Comparison of ENCODE assay signal across 1 cellular context in genomic region chr5:93342563-93343061, GRCh38.
TF ChIP-seq lines count a peak whose summit lies in the region.

No MANE protein-coding gene starts in this region.

TF ChIP-seq in GM12878, 131 proteins besides CTCF, POLR2A, EP300 and RAD21 (continued from another document):
- TF ChIP-seq ZSCAN29 (IDR thresholded peaks at IDR 0.05), result no peak
- peak; percentile 30; the same call in 1 of the 2 replicates for TF ChIP-seq CREM (IDR thresholded peaks at IDR 0.05; ENCODE audit: low read depth)
- TF ChIP-seq NFIC (IDR thresholded peaks at IDR 0.05; ENCODE audit: low read depth, low read length), result peak; percentile 89
- TF ChIP-seq MXI1 (IDR thresholded peaks at IDR 0.05; ENCODE audit: low read depth, low read length), result no peak
- TF ChIP-seq FOXM1 (IDR thresholded peaks at IDR 0.05; ENCODE audit: low read depth, low read length), result peak; percentile 69
- 0 out of 2 replicates have a peak, but pooled peaks have one; percentile 28 for TF ChIP-seq PML (IDR thresholded peaks at IDR 0.05; ENCODE audit: low read length)
- TF ChIP-seq, protein P1, sequence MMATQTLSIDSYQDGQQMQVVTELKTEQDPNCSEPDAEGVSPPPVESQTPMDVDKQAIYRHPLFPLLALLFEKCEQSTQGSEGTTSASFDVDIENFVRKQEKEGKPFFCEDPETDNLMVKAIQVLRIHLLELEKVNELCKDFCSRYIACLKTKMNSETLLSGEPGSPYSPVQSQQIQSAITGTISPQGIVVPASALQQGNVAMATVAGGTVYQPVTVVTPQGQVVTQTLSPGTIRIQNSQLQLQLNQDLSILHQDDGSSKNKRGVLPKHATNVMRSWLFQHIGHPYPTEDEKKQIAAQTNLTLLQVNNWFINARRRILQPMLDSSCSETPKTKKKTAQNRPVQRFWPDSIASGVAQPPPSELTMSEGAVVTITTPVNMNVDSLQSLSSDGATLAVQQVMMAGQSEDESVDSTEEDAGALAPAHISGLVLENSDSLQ (IDR thresholded peaks at IDR 0.05), result no peak
- TF ChIP-seq EGR1 (IDR thresholded peaks at IDR 0.05; ENCODE audit: borderline replicate concordance in 1 of 2, low read depth in 2 of 2, low read length in 2 of 2), result peak in 1 of 2 experiments; percentile 75; a peak in 2 of 3 replicates
- TF ChIP-seq RFX5 (IDR thresholded peaks at IDR 0.05; ENCODE audit: low read depth, low read length), result no peak
- no peak for TF ChIP-seq WRNIP1 (IDR thresholded peaks at IDR 0.05; ENCODE audit: borderline replicate concordance, low read depth, low read length)
- TF ChIP-seq NR2F1 (conservative IDR thresholded peaks at IDR 0.05), result peak; percentile 77
- TF ChIP-seq CBFB (IDR thresholded peaks at IDR 0.05; ENCODE audit: low read depth), result 0 out of 2 replicates have a peak, but pooled peaks have one; percentile 19
- peak; percentile 80; the same call in 1 of the 2 replicates for TF ChIP-seq ATF2 (IDR thresholded peaks at IDR 0.05; ENCODE audit: low read length)
- TF ChIP-seq CBX5 (IDR thresholded peaks at IDR 0.05; ENCODE audit: low read depth), result peak; percentile 74; the same call in 1 of the 2 replicates
- TF ChIP-seq TCF3 (IDR thresholded peaks at IDR 0.05; ENCODE audit: borderline replicate concordance, insufficient read depth, low read depth, low read length), result no peak
- peak; percentile 75 for TF ChIP-seq RUNX3 (IDR thresholded peaks at IDR 0.05; ENCODE audit: low read length)
- peak; percentile 66; the same call in 1 of the 2 replicates for TF ChIP-seq EED (IDR thresholded peaks at IDR 0.05; ENCODE audit: low read depth)
- TF ChIP-seq KAT2A (conservative IDR thresholded peaks at IDR 0.05; ENCODE audit: control insufficient read depth, low read depth, low read length), result no peak
- TF ChIP-seq, protein P2, sequence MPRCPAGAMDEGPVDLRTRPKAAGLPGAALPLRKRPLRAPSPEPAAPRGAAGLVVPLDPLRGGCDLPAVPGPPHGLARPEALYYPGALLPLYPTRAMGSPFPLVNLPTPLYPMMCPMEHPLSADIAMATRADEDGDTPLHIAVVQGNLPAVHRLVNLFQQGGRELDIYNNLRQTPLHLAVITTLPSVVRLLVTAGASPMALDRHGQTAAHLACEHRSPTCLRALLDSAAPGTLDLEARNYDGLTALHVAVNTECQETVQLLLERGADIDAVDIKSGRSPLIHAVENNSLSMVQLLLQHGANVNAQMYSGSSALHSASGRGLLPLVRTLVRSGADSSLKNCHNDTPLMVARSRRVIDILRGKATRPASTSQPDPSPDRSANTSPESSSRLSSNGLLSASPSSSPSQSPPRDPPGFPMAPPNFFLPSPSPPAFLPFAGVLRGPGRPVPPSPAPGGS (IDR thresholded peaks at IDR 0.05; ENCODE audit: borderline replicate concordance, insufficient read depth, low read depth, low read length, poor library complexity, severe bottlenecking), result peak; percentile 33
- TF ChIP-seq JUNB (IDR thresholded peaks at IDR 0.05), result peak; percentile 78
- peak; percentile 53; the same call in 1 of the 2 replicates for TF ChIP-seq TCF12 (IDR thresholded peaks at IDR 0.05; ENCODE audit: low read depth, low read length)
- TF ChIP-seq STAT1 (conservative IDR thresholded peaks at IDR 0.05), result no peak
- peak in 1 of 2 experiments; percentile 41; a peak in 1 of 4 replicates for TF ChIP-seq IKZF2 (IDR thresholded peaks at IDR 0.05)
- TF ChIP-seq BCL11A (IDR thresholded peaks at IDR 0.05; ENCODE audit: low read depth, low read length), result 0 out of 2 replicates have a peak, but pooled peaks have one; percentile 17
- TF ChIP-seq ETV6 (conservative IDR thresholded peaks at IDR 0.05 in 1 of 2, IDR thresholded peaks at IDR 0.05 in 1 of 2; ENCODE audit: borderline replicate concordance in 1 of 2, low read depth in 1 of 2), result 0 out of 4 replicates have a peak, but pooled peaks of 1 of the 2 experiments have one; percentile 47
- no peak for TF ChIP-seq ZZZ3 (IDR thresholded peaks at IDR 0.05; ENCODE audit: control insufficient read depth, insufficient read length, low read depth)
- TF ChIP-seq, protein P3, sequence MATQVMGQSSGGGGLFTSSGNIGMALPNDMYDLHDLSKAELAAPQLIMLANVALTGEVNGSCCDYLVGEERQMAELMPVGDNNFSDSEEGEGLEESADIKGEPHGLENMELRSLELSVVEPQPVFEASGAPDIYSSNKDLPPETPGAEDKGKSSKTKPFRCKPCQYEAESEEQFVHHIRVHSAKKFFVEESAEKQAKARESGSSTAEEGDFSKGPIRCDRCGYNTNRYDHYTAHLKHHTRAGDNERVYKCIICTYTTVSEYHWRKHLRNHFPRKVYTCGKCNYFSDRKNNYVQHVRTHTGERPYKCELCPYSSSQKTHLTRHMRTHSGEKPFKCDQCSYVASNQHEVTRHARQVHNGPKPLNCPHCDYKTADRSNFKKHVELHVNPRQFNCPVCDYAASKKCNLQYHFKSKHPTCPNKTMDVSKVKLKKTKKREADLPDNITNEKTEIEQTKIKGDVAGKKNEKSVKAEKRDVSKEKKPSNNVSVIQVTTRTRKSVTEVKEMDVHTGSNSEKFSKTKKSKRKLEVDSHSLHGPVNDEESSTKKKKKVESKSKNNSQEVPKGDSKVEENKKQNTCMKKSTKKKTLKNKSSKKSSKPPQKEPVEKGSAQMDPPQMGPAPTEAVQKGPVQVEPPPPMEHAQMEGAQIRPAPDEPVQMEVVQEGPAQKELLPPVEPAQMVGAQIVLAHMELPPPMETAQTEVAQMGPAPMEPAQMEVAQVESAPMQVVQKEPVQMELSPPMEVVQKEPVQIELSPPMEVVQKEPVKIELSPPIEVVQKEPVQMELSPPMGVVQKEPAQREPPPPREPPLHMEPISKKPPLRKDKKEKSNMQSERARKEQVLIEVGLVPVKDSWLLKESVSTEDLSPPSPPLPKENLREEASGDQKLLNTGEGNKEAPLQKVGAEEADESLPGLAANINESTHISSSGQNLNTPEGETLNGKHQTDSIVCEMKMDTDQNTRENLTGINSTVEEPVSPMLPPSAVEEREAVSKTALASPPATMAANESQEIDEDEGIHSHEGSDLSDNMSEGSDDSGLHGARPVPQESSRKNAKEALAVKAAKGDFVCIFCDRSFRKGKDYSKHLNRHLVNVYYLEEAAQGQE (IDR thresholded peaks at IDR 0.05; ENCODE audit: low read depth, low read length), result no peak
- TF ChIP-seq SKIL (IDR thresholded peaks at IDR 0.05; ENCODE audit: low read depth, poor library complexity, severe bottlenecking), result no peak
- 0 out of 2 replicates have a peak, but pooled peaks have one; percentile 12 for TF ChIP-seq ZBED1 (IDR thresholded peaks at IDR 0.05; ENCODE audit: borderline replicate concordance)
- TF ChIP-seq, protein P4, sequence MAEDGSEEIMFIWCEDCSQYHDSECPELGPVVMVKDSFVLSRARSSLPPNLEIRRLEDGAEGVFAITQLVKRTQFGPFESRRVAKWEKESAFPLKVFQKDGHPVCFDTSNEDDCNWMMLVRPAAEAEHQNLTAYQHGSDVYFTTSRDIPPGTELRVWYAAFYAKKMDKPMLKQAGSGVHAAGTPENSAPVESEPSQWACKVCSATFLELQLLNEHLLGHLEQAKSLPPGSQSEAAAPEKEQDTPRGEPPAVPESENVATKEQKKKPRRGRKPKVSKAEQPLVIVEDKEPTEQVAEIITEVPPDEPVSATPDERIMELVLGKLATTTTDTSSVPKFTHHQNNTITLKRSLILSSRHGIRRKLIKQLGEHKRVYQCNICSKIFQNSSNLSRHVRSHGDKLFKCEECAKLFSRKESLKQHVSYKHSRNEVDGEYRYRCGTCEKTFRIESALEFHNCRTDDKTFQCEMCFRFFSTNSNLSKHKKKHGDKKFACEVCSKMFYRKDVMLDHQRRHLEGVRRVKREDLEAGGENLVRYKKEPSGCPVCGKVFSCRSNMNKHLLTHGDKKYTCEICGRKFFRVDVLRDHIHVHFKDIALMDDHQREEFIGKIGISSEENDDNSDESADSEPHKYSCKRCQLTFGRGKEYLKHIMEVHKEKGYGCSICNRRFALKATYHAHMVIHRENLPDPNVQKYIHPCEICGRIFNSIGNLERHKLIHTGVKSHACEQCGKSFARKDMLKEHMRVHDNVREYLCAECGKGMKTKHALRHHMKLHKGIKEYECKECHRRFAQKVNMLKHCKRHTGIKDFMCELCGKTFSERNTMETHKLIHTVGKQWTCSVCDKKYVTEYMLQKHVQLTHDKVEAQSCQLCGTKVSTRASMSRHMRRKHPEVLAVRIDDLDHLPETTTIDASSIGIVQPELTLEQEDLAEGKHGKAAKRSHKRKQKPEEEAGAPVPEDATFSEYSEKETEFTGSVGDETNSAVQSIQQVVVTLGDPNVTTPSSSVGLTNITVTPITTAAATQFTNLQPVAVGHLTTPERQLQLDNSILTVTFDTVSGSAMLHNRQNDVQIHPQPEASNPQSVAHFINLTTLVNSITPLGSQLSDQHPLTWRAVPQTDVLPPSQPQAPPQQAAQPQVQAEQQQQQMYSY (CRISPR knock-in tag; IDR thresholded peaks at IDR 0.05), result no peak
